In genomic region chr3:27712136-27713065, GRCh38 we compare ENCODE assay signal across 8 cellular contexts. TPM values are rescaled to one million over a fixed set of nuclear protein-coding genes. Genes with fewer than 3 reads are reported as not detected.
A peak's percentile ranks its signal among the peaks of the same experiment; 100 is the strongest.
DNase-seq lines count a peak whose midpoint lies in the region; TF ChIP-seq lines count a peak whose summit lies in the region.

No MANE protein-coding gene starts in this region.

- H4K20me1 ChIP-seq in PC-9 (ENCODE audit: insufficient read depth) = no peaks in the 10 kb centered on the region

- DNase-seq in Caco-2 (peak; percentile 73 to 78), GM20000 (ENCODE audit: low spot score) (peak; percentile 88), HPDE6-E6E7 (ENCODE audit: extremely low spot score) (peak; percentile 39), PC-9 (peak; percentile 47 to 63), fibroblast of mammary gland (ENCODE audit: low read depth) (peak; percentile 74)
- peak; percentile 54 to 64 for DNase-seq in activated T-helper 1 cell treated with anti-CD3 and anti-CD28 coated beads, Interleukin-2, amount 50 U/mL, for 16 hours (ENCODE audit: low read depth in 1 of 2, low spot score in 1 of 2)

- H3K27ac ChIP-seq in PC-9 = no peak overlapping the region

- CTCF ChIA-PET in Caco-2 (lab: Charles Lee) = interaction anchor here (0.6 to 1.7 kb wide), 16 partner anchors 9 to 623 kb away, joined by 3 to 40 read pairs (median 4); partner anchors contain the start of gene EOMES
- CTCF ChIA-PET in PC-9 (lab: Charles Lee) = interaction anchor here (0.5 to 1.2 kb wide), 14 partner anchors 32 to 1784 kb away, joined by 3 to 20 read pairs (median 4); no protein-coding TSS in a partner anchor

- peaks cover 5% of the 10 kb centered on the region for H3K27me3 ChIP-seq in Caco-2 (replicated peaks; ENCODE audit: control insufficient read depth, insufficient read depth, low read length)
- peaks cover 23% of the 10 kb centered on the region for H3K27me3 ChIP-seq in PC-9 (ENCODE audit: insufficient read depth, low read depth)

- H3K4me3 Mint-ChIP-seq in Caco-2 (ENCODE audit: unreplicated experiment) = peak overlapping the region; percentile 82
- H3K4me3 Mint-ChIP-seq in nephron = peak overlapping the region; percentile 90 to 95 (median 91)
- H3K4me3 Mint-ChIP-seq in stimulated activated naive CD8-positive, alpha-beta T cell treated with anti-CD3 and anti-CD28 coated beads, Interleukin-15, Interleukin-2, amounts not matched to agents 100 ng/mL and 50 ng/mL, for 24 hours = peak overlapping the region; percentile 91

- H3K4me3 ChIP-seq in Caco-2 (ENCODE audit: low read depth, low read length) (peak overlapping the region; percentile 31), PC-9 (peak overlapping the region; percentile 68), fibroblast of mammary gland (ENCODE audit: control insufficient read depth, low read depth, low read length) (peak overlapping the region; percentile 61)

- H3K4me1 ChIP-seq in Caco-2 = peaks cover 18% of the 10 kb centered on the region; the same call in 1 of the 2 replicates
- no peaks in the 10 kb centered on the region; the same call in 1 of the 2 replicates for H3K4me1 ChIP-seq in PC-9 (replicated peaks; ENCODE audit: insufficient read depth)

- no peaks in the 10 kb centered on the region for H3K9me2 ChIP-seq in PC-9 (ENCODE audit: insufficient read depth)

- no peak overlapping the region for H3K27ac Mint-ChIP-seq in Caco-2 (ENCODE audit: unreplicated experiment)
- no peak overlapping the region for H3K27ac Mint-ChIP-seq in nephron
- H3K27ac Mint-ChIP-seq in stimulated activated naive CD8-positive, alpha-beta T cell treated with anti-CD3 and anti-CD28 coated beads, Interleukin-15, Interleukin-2, amounts not matched to agents 100 ng/mL and 50 ng/mL, for 24 hours = peak overlapping the region; percentile 84

- no peaks in the 10 kb centered on the region for H3K79me2 ChIP-seq in PC-9 (ENCODE audit: low read depth)

- TF ChIP-seq CTCF in Caco-2 (IDR thresholded peaks at IDR 0.05; ENCODE audit: insufficient read depth in 1 of 2, low read depth in 1 of 2, low read length in 1 of 2, severe bottlenecking in 1 of 2, unreplicated experiment in 1 of 2) = peak; percentile 74 to 87
- TF ChIP-seq CTCF in GM20000 (IDR thresholded peaks at IDR 0.05; ENCODE audit: extremely low read depth, missing control alignments) = peak; percentile 67
- TF ChIP-seq CTCF in PC-9 (conservative IDR thresholded peaks at IDR 0.05) = peak; percentile 84
- peak; percentile 76 for TF ChIP-seq CTCF in fibroblast of mammary gland (conservative IDR thresholded peaks at IDR 0.05; ENCODE audit: control insufficient read depth, insufficient read depth, low read depth, low read length)
- TF ChIP-seq CTCF in nephron (IDR thresholded peaks at IDR 0.05; ENCODE audit: unreplicated experiment in 3 of 3) = peak; percentile 78

- H3K9me3 Mint-ChIP-seq in Caco-2 (ENCODE audit: unreplicated experiment) = no peaks in the 10 kb centered on the region
- H3K9me3 Mint-ChIP-seq in nephron = no peaks in the 10 kb centered on the region
- H3K9me3 Mint-ChIP-seq in stimulated activated naive CD8-positive, alpha-beta T cell treated with anti-CD3 and anti-CD28 coated beads, Interleukin-15, Interleukin-2, amounts not matched to agents 100 ng/mL and 50 ng/mL, for 24 hours = no peaks in the 10 kb centered on the region

- POLR2A ChIA-PET in Caco-2 (lab: Charles Lee) (no interaction called here), PC-9 (lab: Charles Lee; ENCODE audit: unreplicated experiment) (no interaction called here)

- H3K27me3 Mint-ChIP-seq in Caco-2 (ENCODE audit: insufficient read depth, unreplicated experiment) (peaks cover 38% of the 10 kb centered on the region), nephron (ENCODE audit: low read depth) (peaks cover 94% of the 10 kb centered on the region)
- H3K27me3 Mint-ChIP-seq in stimulated activated naive CD8-positive, alpha-beta T cell treated with anti-CD3 and anti-CD28 coated beads, Interleukin-15, Interleukin-2, amounts not matched to agents 100 ng/mL and 50 ng/mL, for 24 hours = peaks cover 62% of the 10 kb centered on the region

- intact Hi-C loops in Caco-2 (cut with micrococcal nuclease; ENCODE audit: unreplicated experiment) (loop anchor here (1.0 to 10.0 kb wide), 8 partner anchors 34 to 635 kb away; partner anchors contain the start of genes AZI2 and ZCWPW2), PC-9 (cut with micrococcal nuclease; ENCODE audit: unreplicated experiment) (loop anchor here (2.0 kb wide), 1 partner anchor 616 kb away; no protein-coding TSS in a partner anchor)

- no peaks in the 10 kb centered on the region for H3F3A ChIP-seq in PC-9 (ENCODE audit: insufficient read depth, low read depth)

- no peaks in the 10 kb centered on the region for H3K36me3 ChIP-seq in Caco-2 (ENCODE audit: control insufficient read depth, insufficient read depth, low read length)
- H3K36me3 ChIP-seq in PC-9 (ENCODE audit: low read depth) = no peaks in the 10 kb centered on the region

- H3K4me1 Mint-ChIP-seq in Caco-2 (ENCODE audit: low read depth, unreplicated experiment) = peaks cover 24% of the 10 kb centered on the region
- H3K4me1 Mint-ChIP-seq in nephron = peaks cover 30% of the 10 kb centered on the region
- H3K4me1 Mint-ChIP-seq in stimulated activated naive CD8-positive, alpha-beta T cell treated with anti-CD3 and anti-CD28 coated beads, Interleukin-15, Interleukin-2, amounts not matched to agents 100 ng/mL and 50 ng/mL, for 24 hours (ENCODE audit: low read depth) = peaks cover 35% of the 10 kb centered on the region

- H2AFZ ChIP-seq in PC-9 = peak overlapping the region; percentile 93

- H3K9me3 ChIP-seq in Caco-2 (no peaks in the 10 kb centered on the region), PC-9 (ENCODE audit: insufficient read depth, low read depth) (no peaks in the 10 kb centered on the region)

- H3K36me3 Mint-ChIP-seq in Caco-2 (ENCODE audit: insufficient read depth, unreplicated experiment) (peaks cover 5% of the 10 kb centered on the region), nephron (ENCODE audit: low read depth) (no peaks in the 10 kb centered on the region)
- H3K36me3 Mint-ChIP-seq in stimulated activated naive CD8-positive, alpha-beta T cell treated with anti-CD3 and anti-CD28 coated beads, Interleukin-15, Interleukin-2, amounts not matched to agents 100 ng/mL and 50 ng/mL, for 24 hours (ENCODE audit: low read depth) = peaks cover 4% of the 10 kb centered on the region

- peak overlapping the region; percentile 84 for H3K4me2 ChIP-seq in PC-9

- no TSS peak for BruUV-seq in Caco-2 (replicated peaks; lab: Mats Ljungman, UMichigan)
- BruUV-seq in PC-9 (replicated peaks; lab: Mats Ljungman, UMichigan) = no TSS peak

RNA-seq across cellular contexts. Expression of gene EOMES, which starts 9.7 kb away (rescaled TPM):
- total RNA-seq in Caco-2 (2022) (0.43 and 0.53 TPM in 2 replicates), PC-9 (2021) (not detected in 2 replicates)
